In the genomic region with DNA sequence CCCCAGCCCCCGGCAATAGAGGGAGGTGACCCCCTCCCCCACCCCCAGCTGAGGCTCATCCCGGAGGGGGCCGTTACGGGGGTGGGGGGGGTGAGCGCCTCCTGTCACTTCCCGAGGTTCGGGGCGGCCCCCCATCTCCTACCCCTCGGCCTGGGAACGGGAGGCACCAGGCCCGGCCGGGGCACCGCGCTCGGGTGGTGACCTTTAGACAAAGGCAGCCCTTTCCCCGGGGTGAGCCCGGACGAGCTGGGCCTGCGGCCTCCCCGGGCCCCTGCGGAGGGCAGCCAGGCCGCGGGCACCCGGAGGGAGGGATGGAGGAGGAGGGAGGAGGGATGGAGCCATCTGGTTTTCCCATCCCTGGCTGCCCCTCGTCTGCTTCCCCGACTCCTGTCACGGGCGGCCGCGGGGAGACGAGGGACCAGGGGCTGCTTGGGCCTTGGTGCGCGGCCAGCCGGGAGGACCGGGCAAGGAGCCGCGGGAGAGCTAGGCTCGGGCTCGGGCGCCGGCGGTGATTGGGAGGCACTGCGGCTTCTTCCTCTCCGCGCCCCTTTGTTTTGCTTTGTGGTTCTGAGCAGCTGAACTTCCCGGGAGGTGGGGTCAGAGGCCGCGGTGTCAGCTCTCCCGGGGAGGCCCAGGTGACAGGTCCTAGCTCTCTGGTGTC, we compare ENCODE assay signal across 8 cellular contexts. TPM values are rescaled to one million over a fixed set of nuclear protein-coding genes. Genes with fewer than 3 reads are reported as not detected.
A peak's percentile ranks its signal among the peaks of the same experiment; 100 is the strongest.
DNase-seq lines count a peak whose midpoint lies in the region; ATAC-seq, FAIRE-seq and TF ChIP-seq lines count a peak whose summit lies in the region.

No MANE protein-coding gene starts in this region.

- no TSS peak for BruUV-seq in K562 (replicated peaks; lab: Mats Ljungman, UMichigan)

- H3K79me2 ChIP-seq in K562 (ENCODE audit: control insufficient read depth, insufficient read depth, low read length) = peaks cover 63% of the 10 kb centered on the region

- H2AFZ ChIP-seq in K562 (ENCODE audit: low read depth, low read length) = no peak overlapping the region

- H3K27me3 ChIP-seq in K562 (ENCODE audit: control insufficient read depth in 2 of 2, insufficient read depth in 2 of 2, low read length in 2 of 2) (no peaks in the 10 kb centered on the region), iPS-15b (ENCODE audit: control insufficient read depth, insufficient read depth, low read length) (no peaks in the 10 kb centered on the region), skeletal muscle tissue (ENCODE audit: control insufficient read depth in 3 of 3, insufficient read depth in 3 of 3, low read length in 3 of 3) (no peaks in the 10 kb centered on the region)

- FAIRE-seq in K562 (lab: Jason Lieb, UNC) = no peak

- CTCF ChIA-PET in K562 (lab: Yijun Ruan, JAX; ENCODE audit: low intra/inter-chr PET ratio) = interaction anchor here (0.6 kb wide), 1 partner anchor 500 kb away, joined by 4 read pairs; a partner anchor contains a TSS

- POLR2A ChIA-PET in K562 (lab: Yijun Ruan, JAX) = interaction anchor here (0.6 to 1.6 kb wide), 10 partner anchors 8 to 1266 kb away, joined by 3 to 5 read pairs (median 4); no protein-coding TSS in a partner anchor

- H3K4me3 ChIP-seq in K562 (peak overlapping the region; percentile 100), iPS-15b (ENCODE audit: low read depth, low read length) (peak overlapping the region; percentile 64), skeletal muscle tissue (ENCODE audit: low read length in 3 of 3) (peak overlapping the region; percentile 63 to 77 (median 75))

- H3K9me3 ChIP-seq in K562 (replicated peaks; ENCODE audit: control insufficient read depth, insufficient read depth, low read depth, low read length) (no peaks in the 10 kb centered on the region), iPS-15b (ENCODE audit: control insufficient read depth, insufficient read depth, low read length) (no peaks in the 10 kb centered on the region), skeletal muscle tissue (ENCODE audit: control insufficient read depth in 3 of 3, low read length in 3 of 3) (no peaks in the 10 kb centered on the region)

- intact Hi-C loops in K562 (cut with micrococcal nuclease) = loop anchor here (10.0 kb wide), 1 partner anchor 165 kb away; no protein-coding TSS in a partner anchor

- peak; percentile 48 for DNase-seq in AG08396 (ENCODE audit: low spot score)
- DNase-seq in HK-2 (ENCODE audit: unreplicated experiment) = peak; percentile 58
- peak in 4 of 5 donors; percentile 35 to 52 (median 39) for DNase-seq in T-helper 1 cell
- DNase-seq in K562 (ENCODE audit: extremely low read depth in 1 of 4, low spot score in 3 of 4) = peak; percentile 44 to 65 (median 52)
- DNase-seq in DMS114 treated with DMSO at 0.1 percent for 48 hours (lab: John Stamatoyannopoulos, UW; ENCODE audit: unreplicated experiment) = no peak

- TF ChIP-seq CTCF in K562 (IDR thresholded peaks at IDR 0.05 in 2 of 3, conservative IDR thresholded peaks at IDR 0.05 in 1 of 3; ENCODE audit: insufficient read depth in 2 of 3, low read depth in 1 of 3, low read length in 3 of 3) = no peak

- H3K4me1 ChIP-seq in K562 (replicated peaks in 1 of 2; ENCODE audit: control insufficient read depth in 2 of 2, insufficient read depth in 2 of 2, low read length in 2 of 2) (peaks cover 3 to 27% of the 10 kb centered on the region in 2 experiments; a peak in 3 of 5 replicates), iPS-15b (ENCODE audit: control insufficient read depth, insufficient read depth, low read length) (peaks cover 8% of the 10 kb centered on the region), skeletal muscle tissue (ENCODE audit: control insufficient read depth in 3 of 3, insufficient read depth in 3 of 3, low read length in 3 of 3) (peaks cover 29 to 42% (median 37%) of the 10 kb centered on the region in 3 donors)

- no peak for TF ChIP-seq RAD21 in K562 (CRISPR knock-in tag; conservative IDR thresholded peaks at IDR 0.05 in 1 of 2, IDR thresholded peaks at IDR 0.05 in 1 of 2)

- TF ChIP-seq EP300 in K562 (IDR thresholded peaks at IDR 0.05; ENCODE audit: low read length) = no peak

- no peak for TF ChIP-seq POLR2A in K562 (conservative IDR thresholded peaks at IDR 0.05)

- peak; percentile 21 for ATAC-seq in K562
- ATAC-seq in HG03139 (IDR thresholded peaks at IDR 0.05; ENCODE audit: unreplicated experiment) = no peak

- H3K9me1 ChIP-seq in K562 (ENCODE audit: control insufficient read depth, insufficient read depth, low read length) = no peaks in the 10 kb centered on the region

- WGBS in K562 (ENCODE audit: insufficient coverage, low coverage, missing lambda C conversion rate) = 1% methylated on average over 28 of the region's 49 CpGs

- peak overlapping the region; percentile 34 to 87; a peak in 3 of 4 replicates for H3K9ac ChIP-seq in K562 (ENCODE audit: insufficient read depth in 1 of 2, low read depth in 2 of 2, low read length in 2 of 2)
- no peak overlapping the region for H3K9ac ChIP-seq in iPS-15b (ENCODE audit: low read depth, low read length)
- peak overlapping the region; percentile 80 to 84 (median 83) for H3K9ac ChIP-seq in skeletal muscle tissue (ENCODE audit: low read depth in 1 of 3, low read length in 3 of 3)

- no peaks in the 10 kb centered on the region; the same call in 2 of the 3 replicates for H3K36me3 ChIP-seq in K562 (ENCODE audit: control insufficient read depth, insufficient read depth, low read length)
- no peaks in the 10 kb centered on the region for H3K36me3 ChIP-seq in iPS-15b (ENCODE audit: control insufficient read depth, insufficient read depth, low read length)
- H3K36me3 ChIP-seq in skeletal muscle tissue (ENCODE audit: control insufficient read depth in 3 of 3, insufficient read depth in 3 of 3, low read length in 3 of 3) = peaks cover 0 to 2% (median 0%) of the 10 kb centered on the region in 3 donors

- in situ Hi-C loops in K562 (cut with MboI) = no loop called here

- H3K4me2 ChIP-seq in K562 (ENCODE audit: insufficient read depth, low read length) = peak overlapping the region; percentile 72

- peak overlapping the region; percentile 66; the same call in 1 of the 3 replicates for H3K27ac ChIP-seq in K562 (ENCODE audit: extremely low read depth, low read depth, low read length)
- H3K27ac ChIP-seq in skeletal muscle tissue (ENCODE audit: low read depth, low read length) = peak overlapping the region; percentile 88

- peaks cover 25% of the 10 kb centered on the region for H4K20me1 ChIP-seq in K562 (replicated peaks; ENCODE audit: control insufficient read depth, insufficient read depth, low read length)

TF ChIP-seq in K562, 482 proteins besides CTCF, POLR2A, EP300 and RAD21 (continues in another document):
- TF ChIP-seq, protein P1, sequence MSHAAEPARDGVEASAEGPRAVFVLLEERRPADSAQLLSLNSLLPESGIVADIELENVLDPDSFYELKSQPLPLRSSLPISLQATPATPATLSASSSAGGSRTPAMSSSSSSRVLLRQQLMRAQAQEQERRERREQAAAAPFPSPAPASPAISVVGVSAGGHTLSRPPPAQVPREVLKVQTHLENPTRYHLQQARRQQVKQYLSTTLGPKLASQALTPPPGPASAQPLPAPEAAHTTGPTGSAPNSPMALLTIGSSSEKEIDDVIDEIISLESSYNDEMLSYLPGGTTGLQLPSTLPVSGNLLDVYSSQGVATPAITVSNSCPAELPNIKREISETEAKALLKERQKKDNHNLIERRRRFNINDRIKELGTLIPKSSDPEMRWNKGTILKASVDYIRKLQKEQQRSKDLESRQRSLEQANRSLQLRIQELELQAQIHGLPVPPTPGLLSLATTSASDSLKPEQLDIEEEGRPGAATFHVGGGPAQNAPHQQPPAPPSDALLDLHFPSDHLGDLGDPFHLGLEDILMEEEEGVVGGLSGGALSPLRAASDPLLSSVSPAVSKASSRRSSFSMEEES (CRISPR knock-in tag; IDR thresholded peaks at IDR 0.05) = no peak
- no peak for TF ChIP-seq PTRF (tag; IDR thresholded peaks at IDR 0.05)

RNA-seq across cellular contexts. Expression of a gene that starts 1.1 kb away (rescaled TPM):
- total RNA-seq in K562 (2011; cell fraction: chromatin; rRNA removed; ENCODE audit: low replicate concordance) = 9.5 and 15.2 TPM in 2 replicates
- 8.5 and 9.6 TPM in 2 replicates for total RNA-seq in K562 (2011; cell fraction: nucleolus; rRNA removed)
- total RNA-seq in K562 (2011; cell fraction: nucleoplasm; rRNA removed) = 8.5 and 11.8 TPM in 2 replicates
- total RNA-seq in K562 (2014; rRNA removed) = 1.0 and 1.2 TPM in 2 replicates
- total RNA-seq in K562 (2014; rRNA removed; fragmentation: Illumina TruSeq; extraction: Trizol) = 0.87 and 1.6 TPM in 2 replicates
- 1.4 and 1.5 TPM in 2 replicates for total RNA-seq in K562 (2015; rRNA removed; fragmentation: Illumina TruSeq; extraction: Trizol)
- 8.8 and 9.0 TPM in 2 replicates for total RNA-seq in K562 (2021)
- polyA plus RNA-seq in K562 (2011; rRNA removed) = 0.26 and 0.51 TPM in 2 replicates
- polyA plus RNA-seq in K562 (2011; cell fraction: cytosol; rRNA removed) = 0.29 and 0.31 TPM in 2 replicates
- 2.0 and 2.6 TPM in 2 replicates for polyA plus RNA-seq in K562 (2011; cell fraction: nucleus; rRNA removed)
- 5.1 and 5.2 TPM in 2 replicates for polyA plus RNA-seq in K562 (2012)
- polyA plus RNA-seq in K562 (2014; fragmentation: Illumina TruSeq; extraction: Trizol) = 7.4 and 7.6 TPM in 2 replicates
- polyA plus RNA-seq in K562 (2014; fragmentation: Nextera tagmentation; extraction: Ambion mirVana) = under 1 TPM; 0.01 to 0.07 TPM
- polyA plus RNA-seq in K562 (2014; rRNA removed) = 1.7 and 2.7 TPM in 2 replicates
- polyA minus RNA-seq in K562 (2011; rRNA and poly(A)+ RNA removed) = 0.90 and 1.2 TPM in 2 replicates
- polyA minus RNA-seq in K562 (2011; cell fraction: cytosol; rRNA and poly(A)+ RNA removed) = 1.2 and 1.3 TPM in 2 replicates
- polyA minus RNA-seq in K562 (2011; cell fraction: nucleus; rRNA and poly(A)+ RNA removed) = 3.1 and 4.8 TPM in 2 replicates
- total RNA-seq in skeletal muscle tissue = 3.7 TPM

RNA-seq across cellular contexts. Expression of a gene that starts 37.1 kb away (rescaled TPM):
- total RNA-seq in K562 (2011; cell fraction: chromatin; rRNA removed; ENCODE audit: low replicate concordance) = not detected in 2 replicates
- total RNA-seq in K562 (2011; cell fraction: nucleolus; rRNA removed) = not detected in 2 replicates
- total RNA-seq in K562 (2011; cell fraction: nucleoplasm; rRNA removed) = not detected in 2 replicates
- total RNA-seq in K562 (2014; rRNA removed) (0.09 and 0.12 TPM in 2 replicates), K562 (2014; rRNA removed; fragmentation: Illumina TruSeq; extraction: Trizol) (0.03 and 0.04 TPM in 2 replicates), K562 (2015; rRNA removed; fragmentation: Illumina TruSeq; extraction: Trizol) (0.08 and 0.11 TPM in 2 replicates), K562 (2021) (0.04 and 0.16 TPM in 2 replicates), skeletal muscle tissue (not detected)
- polyA plus RNA-seq in K562 (2011; rRNA removed) (0.06 and 0.15 TPM in 2 replicates), K562 (2014; fragmentation: Illumina TruSeq; extraction: Trizol) (0.07 TPM in 1 of 2 replicates, not detected in the other), K562 (2014; fragmentation: Nextera tagmentation; extraction: Ambion mirVana) (under 1 TPM in 1 of 2 experiments, not detected in 1; 0.04 TPM), K562 (2014; rRNA removed) (0.03 and 0.04 TPM in 2 replicates)
- 0.10 and 0.15 TPM in 2 replicates for polyA plus RNA-seq in K562 (2011; cell fraction: cytosol; rRNA removed)
- polyA plus RNA-seq in K562 (2011; cell fraction: nucleus; rRNA removed) = 0.07 TPM in 1 of 2 replicates, not detected in the other
- polyA plus RNA-seq in K562 (2012) = 0.14 and 0.37 TPM in 2 replicates
- not detected in 2 replicates for polyA minus RNA-seq in K562 (2011; rRNA and poly(A)+ RNA removed)
- polyA minus RNA-seq in K562 (2011; cell fraction: cytosol; rRNA and poly(A)+ RNA removed) = not detected in 2 replicates
- not detected in 2 replicates for polyA minus RNA-seq in K562 (2011; cell fraction: nucleus; rRNA and poly(A)+ RNA removed)
